1 cellular context compared by ENCODE assay signal in the genomic region with DNA sequence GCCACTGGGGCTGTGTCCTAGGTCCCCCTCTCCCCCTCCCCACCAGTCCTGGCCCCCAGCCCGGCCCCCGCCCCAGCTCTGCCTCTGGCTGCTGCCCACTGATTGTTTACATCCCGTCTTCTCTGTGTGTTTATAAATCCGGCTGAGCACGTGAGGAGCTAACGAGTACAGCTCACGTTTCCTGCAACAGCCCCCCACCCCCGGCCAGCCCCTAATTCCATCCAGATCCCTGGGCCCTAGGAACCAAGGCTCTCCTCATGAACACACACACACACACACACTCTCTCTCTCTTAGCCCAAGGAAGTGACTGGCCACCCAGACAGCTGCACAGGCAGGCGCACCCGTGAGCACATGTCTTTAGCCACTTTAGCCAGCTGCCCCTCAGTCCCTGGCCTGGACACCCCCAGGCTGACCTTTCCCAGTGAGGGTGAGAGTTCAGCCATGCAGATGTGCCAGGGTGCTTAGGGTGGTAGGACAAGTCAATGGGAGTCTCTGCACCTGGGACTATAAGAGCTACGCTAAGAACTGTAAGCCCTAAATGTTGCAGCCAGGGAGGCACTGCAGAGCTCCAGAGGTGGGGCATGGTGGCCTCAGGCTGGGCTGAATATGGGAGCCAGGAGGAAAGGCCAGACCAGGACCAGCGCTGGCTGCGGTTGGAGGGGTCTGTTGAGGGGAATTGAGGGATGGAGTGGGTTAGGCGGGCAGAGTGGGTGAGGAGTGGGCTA.
TF ChIP-seq lines count a peak whose summit lies in the region.

No MANE protein-coding gene starts in this region.

TF ChIP-seq in WTC11, 78 proteins besides CTCF, POLR2A, EP300 and RAD21 (continued from another document):
- TF ChIP-seq, protein P1, sequence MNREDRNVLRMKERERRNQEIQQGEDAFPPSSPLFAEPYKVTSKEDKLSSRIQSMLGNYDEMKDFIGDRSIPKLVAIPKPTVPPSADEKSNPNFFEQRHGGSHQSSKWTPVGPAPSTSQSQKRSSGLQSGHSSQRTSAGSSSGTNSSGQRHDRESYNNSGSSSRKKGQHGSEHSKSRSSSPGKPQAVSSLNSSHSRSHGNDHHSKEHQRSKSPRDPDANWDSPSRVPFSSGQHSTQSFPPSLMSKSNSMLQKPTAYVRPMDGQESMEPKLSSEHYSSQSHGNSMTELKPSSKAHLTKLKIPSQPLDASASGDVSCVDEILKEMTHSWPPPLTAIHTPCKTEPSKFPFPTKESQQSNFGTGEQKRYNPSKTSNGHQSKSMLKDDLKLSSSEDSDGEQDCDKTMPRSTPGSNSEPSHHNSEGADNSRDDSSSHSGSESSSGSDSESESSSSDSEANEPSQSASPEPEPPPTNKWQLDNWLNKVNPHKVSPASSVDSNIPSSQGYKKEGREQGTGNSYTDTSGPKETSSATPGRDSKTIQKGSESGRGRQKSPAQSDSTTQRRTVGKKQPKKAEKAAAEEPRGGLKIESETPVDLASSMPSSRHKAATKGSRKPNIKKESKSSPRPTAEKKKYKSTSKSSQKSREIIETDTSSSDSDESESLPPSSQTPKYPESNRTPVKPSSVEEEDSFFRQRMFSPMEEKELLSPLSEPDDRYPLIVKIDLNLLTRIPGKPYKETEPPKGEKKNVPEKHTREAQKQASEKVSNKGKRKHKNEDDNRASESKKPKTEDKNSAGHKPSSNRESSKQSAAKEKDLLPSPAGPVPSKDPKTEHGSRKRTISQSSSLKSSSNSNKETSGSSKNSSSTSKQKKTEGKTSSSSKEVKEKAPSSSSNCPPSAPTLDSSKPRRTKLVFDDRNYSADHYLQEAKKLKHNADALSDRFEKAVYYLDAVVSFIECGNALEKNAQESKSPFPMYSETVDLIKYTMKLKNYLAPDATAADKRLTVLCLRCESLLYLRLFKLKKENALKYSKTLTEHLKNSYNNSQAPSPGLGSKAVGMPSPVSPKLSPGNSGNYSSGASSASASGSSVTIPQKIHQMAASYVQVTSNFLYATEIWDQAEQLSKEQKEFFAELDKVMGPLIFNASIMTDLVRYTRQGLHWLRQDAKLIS (CRISPR knock-in tag; IDR thresholded peaks at IDR 0.05; ENCODE audit: borderline replicate concordance) = no peak
- TF ChIP-seq NR1H2 (CRISPR knock-in tag; IDR thresholded peaks at IDR 0.05) (no peak), ZNF232 (CRISPR knock-in tag; IDR thresholded peaks at IDR 0.05) (no peak), SOX15 (CRISPR knock-in tag; IDR thresholded peaks at IDR 0.05) (no peak), ZBTB21 (CRISPR knock-in tag; IDR thresholded peaks at IDR 0.05; ENCODE audit: borderline replicate concordance) (no peak), CREM (CRISPR knock-in tag; IDR thresholded peaks at IDR 0.05) (no peak), NFATC4 (CRISPR knock-in tag; IDR thresholded peaks at IDR 0.05) (no peak)
- TF ChIP-seq, protein P2, sequence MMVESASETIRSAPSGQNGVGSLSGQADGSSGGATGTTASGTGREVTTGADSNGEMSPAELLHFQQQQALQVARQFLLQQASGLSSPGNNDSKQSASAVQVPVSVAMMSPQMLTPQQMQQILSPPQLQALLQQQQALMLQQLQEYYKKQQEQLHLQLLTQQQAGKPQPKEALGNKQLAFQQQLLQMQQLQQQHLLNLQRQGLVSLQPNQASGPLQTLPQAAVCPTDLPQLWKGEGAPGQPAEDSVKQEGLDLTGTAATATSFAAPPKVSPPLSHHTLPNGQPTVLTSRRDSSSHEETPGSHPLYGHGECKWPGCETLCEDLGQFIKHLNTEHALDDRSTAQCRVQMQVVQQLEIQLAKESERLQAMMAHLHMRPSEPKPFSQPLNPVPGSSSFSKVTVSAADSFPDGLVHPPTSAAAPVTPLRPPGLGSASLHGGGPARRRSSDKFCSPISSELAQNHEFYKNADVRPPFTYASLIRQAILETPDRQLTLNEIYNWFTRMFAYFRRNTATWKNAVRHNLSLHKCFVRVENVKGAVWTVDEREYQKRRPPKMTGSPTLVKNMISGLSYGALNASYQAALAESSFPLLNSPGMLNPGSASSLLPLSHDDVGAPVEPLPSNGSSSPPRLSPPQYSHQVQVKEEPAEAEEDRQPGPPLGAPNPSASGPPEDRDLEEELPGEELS (CRISPR knock-in tag; IDR thresholded peaks at IDR 0.05) = no peak
- TF ChIP-seq, protein P3, sequence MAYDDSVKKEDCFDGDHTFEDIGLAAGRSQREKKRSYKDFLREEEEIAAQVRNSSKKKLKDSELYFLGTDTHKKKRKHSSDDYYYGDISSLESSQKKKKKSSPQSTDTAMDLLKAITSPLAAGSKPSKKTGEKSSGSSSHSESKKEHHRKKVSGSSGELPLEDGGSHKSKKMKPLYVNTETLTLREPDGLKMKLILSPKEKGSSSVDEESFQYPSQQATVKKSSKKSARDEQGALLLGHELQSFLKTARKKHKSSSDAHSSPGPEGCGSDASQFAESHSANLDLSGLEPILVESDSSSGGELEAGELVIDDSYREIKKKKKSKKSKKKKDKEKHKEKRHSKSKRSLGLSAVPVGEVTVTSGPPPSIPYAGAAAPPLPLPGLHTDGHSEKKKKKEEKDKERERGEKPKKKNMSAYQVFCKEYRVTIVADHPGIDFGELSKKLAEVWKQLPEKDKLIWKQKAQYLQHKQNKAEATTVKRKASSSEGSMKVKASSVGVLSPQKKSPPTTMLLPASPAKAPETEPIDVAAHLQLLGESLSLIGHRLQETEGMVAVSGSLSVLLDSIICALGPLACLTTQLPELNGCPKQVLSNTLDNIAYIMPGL (CRISPR knock-in tag; IDR thresholded peaks at IDR 0.05) = no peak
- TF ChIP-seq, protein P4, sequence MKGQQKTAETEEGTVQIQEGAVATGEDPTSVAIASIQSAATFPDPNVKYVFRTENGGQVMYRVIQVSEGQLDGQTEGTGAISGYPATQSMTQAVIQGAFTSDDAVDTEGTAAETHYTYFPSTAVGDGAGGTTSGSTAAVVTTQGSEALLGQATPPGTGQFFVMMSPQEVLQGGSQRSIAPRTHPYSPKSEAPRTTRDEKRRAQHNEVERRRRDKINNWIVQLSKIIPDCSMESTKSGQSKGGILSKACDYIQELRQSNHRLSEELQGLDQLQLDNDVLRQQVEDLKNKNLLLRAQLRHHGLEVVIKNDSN (CRISPR knock-in tag; IDR thresholded peaks at IDR 0.05) = no peak
